ENCODE assay signal across 17 cellular contexts in genomic region chr22:37680191-37680851, GRCh38. TPM values are rescaled to one million over a fixed set of nuclear protein-coding genes. Genes with fewer than 3 reads are reported as not detected.
DNase-seq lines count a peak whose midpoint lies in the region; ATAC-seq and TF ChIP-seq lines count a peak whose summit lies in the region.
"Had no signal": no experiment of that assay in that cellular context is flagged by ENCODE, and none has a peak within 500 bp of the region (broad histone marks: within the 10 kb centered on the region; RNA-seq: fewer than 3 reads in every experiment).

No MANE protein-coding gene starts in this region.

- POLR2A ChIA-PET in SK-N-SH (lab: Yijun Ruan, JAX): interaction anchor here (1.1 to 2.0 kb wide), 4 partner anchors 9 to 46 kb away, joined by 3 to 6 read pairs (median 5); no protein-coding TSS in a partner anchor

- peaks cover 59% of the 10 kb centered on the region for H3F3A ChIP-seq in SK-N-SH (replicated peaks; ENCODE audit: insufficient read depth)

- no peak overlapping the region for H3K4me3 Mint-ChIP-seq in activated naive CD8-positive, alpha-beta T cell treated with anti-CD3 and anti-CD28 coated beads for 36 hours
- H3K4me3 Mint-ChIP-seq in activated naive CD8-positive, alpha-beta T cell treated with anti-CD3 and anti-CD28 coated beads, Interleukin-2, amount 50 U/mL, for 24 hours: no peak overlapping the region
- no peak overlapping the region for H3K4me3 Mint-ChIP-seq in memory B cell
- H3K4me3 Mint-ChIP-seq: activated T-cell treated with anti-CD3 and anti-CD28 coated beads, Interleukin-2, amount 50 U/mL, for 72 hours had no signal

- peaks cover 45% of the 10 kb centered on the region for H4K20me1 ChIP-seq in SK-N-SH (ENCODE audit: insufficient read depth)

- peaks cover 37% of the 10 kb centered on the region for H3K79me2 ChIP-seq in SK-N-SH (ENCODE audit: insufficient read depth)

- CTCF ChIA-PET in SK-N-SH (lab: Yijun Ruan, JAX): interaction anchor here (0.9 to 44.3 kb wide), 13 partner anchors 10 to 119 kb away, joined by 3 to 898 read pairs (median 11); partner anchors contain the start of genes PDXP, SH3BP1 and TRIOBP

- no peaks in the 10 kb centered on the region for H3K9me3 ChIP-seq in SK-N-SH
- H3K9me3 ChIP-seq: neutrophil had no signal

- no peak overlapping the region for H2AFZ ChIP-seq in SK-N-SH (ENCODE audit: low read depth)

- TF ChIP-seq CTCF in SK-N-SH (IDR thresholded peaks at IDR 0.05): no peak

- H3K27me3 ChIP-seq in SK-N-SH (ENCODE audit: insufficient read depth): no peaks in the 10 kb centered on the region
- H3K27me3 ChIP-seq: neutrophil had no signal

- 80% methylated on average over 5 of the region's 7 CpGs for WGBS in SK-N-SH (ENCODE audit: low lambda C conversion rate)

- H3K4me2 ChIP-seq in SK-N-SH: no peak overlapping the region; the same call in 1 of the 2 replicates

- peaks cover 10 to 15% of the 10 kb centered on the region in 2 experiments; a peak in 2 of 4 replicates for H3K4me1 ChIP-seq in SK-N-SH (ENCODE audit: control insufficient read depth in 1 of 2, insufficient read depth in 2 of 2, low read depth in 1 of 2, low read length in 1 of 2)

- no peaks in the 10 kb centered on the region for H3K9me2 ChIP-seq in SK-N-SH

- peaks cover 17 to 29% of the 10 kb centered on the region in 2 experiments for H3K36me3 ChIP-seq in SK-N-SH (replicated peaks in 1 of 2; ENCODE audit: control insufficient read depth in 1 of 2, insufficient read depth in 2 of 2, low read length in 1 of 2)

- no peak overlapping the region for H3K9ac ChIP-seq in SK-N-SH

- no peak overlapping the region for H3K4me3 ChIP-seq in SK-N-SH (ENCODE audit: low read depth in 2 of 2, low read length in 1 of 2)

- H3K27ac Mint-ChIP-seq in activated naive CD8-positive, alpha-beta T cell treated with anti-CD3 and anti-CD28 coated beads for 36 hours: peak overlapping the region; percentile 47
- H3K27ac Mint-ChIP-seq in activated naive CD8-positive, alpha-beta T cell treated with anti-CD3 and anti-CD28 coated beads, Interleukin-2, amount 50 U/mL, for 24 hours: no peak overlapping the region
- peak overlapping the region; percentile 71 for H3K27ac Mint-ChIP-seq in memory B cell

- ATAC-seq in activated naive CD8-positive, alpha-beta T cell treated with anti-CD3 and anti-CD28 coated beads, Interleukin-2, amount 50 U/mL, for 24 hours: no peak
- ATAC-seq in memory B cell (ENCODE audit: low read depth) (no peak), HG03135 (IDR thresholded peaks at IDR 0.05; ENCODE audit: unreplicated experiment) (no peak)
- ATAC-seq: activated T-cell treated with anti-CD3 and anti-CD28 coated beads, Interleukin-2, amount 50 U/mL, for 72 hours; right cardiac atrium had no signal

- H3K4me1 Mint-ChIP-seq in activated naive CD8-positive, alpha-beta T cell treated with anti-CD3 and anti-CD28 coated beads for 36 hours: peaks cover 30% of the 10 kb centered on the region
- peaks cover 40% of the 10 kb centered on the region for H3K4me1 Mint-ChIP-seq in activated naive CD8-positive, alpha-beta T cell treated with anti-CD3 and anti-CD28 coated beads, Interleukin-2, amount 50 U/mL, for 24 hours
- peaks cover 17% of the 10 kb centered on the region for H3K4me1 Mint-ChIP-seq in memory B cell

- no peaks in the 10 kb centered on the region for H3K27me3 Mint-ChIP-seq in activated naive CD8-positive, alpha-beta T cell treated with anti-CD3 and anti-CD28 coated beads for 36 hours
- no peaks in the 10 kb centered on the region for H3K27me3 Mint-ChIP-seq in activated naive CD8-positive, alpha-beta T cell treated with anti-CD3 and anti-CD28 coated beads, Interleukin-2, amount 50 U/mL, for 24 hours
- no peaks in the 10 kb centered on the region for H3K27me3 Mint-ChIP-seq in memory B cell
- H3K27me3 Mint-ChIP-seq: type B pancreatic cell had no signal

- peak overlapping the region in 1 of 2 experiments; percentile 94; a peak in 2 of 4 replicates for H3K27ac ChIP-seq in SK-N-SH (ENCODE audit: low read depth in 2 of 2, low read length in 1 of 2)

- TF ChIP-seq RAD21 in SK-N-SH (IDR thresholded peaks at IDR 0.05; ENCODE audit: low read length): no peak

- no peak for TF ChIP-seq EP300 in SK-N-SH (IDR thresholded peaks at IDR 0.05; ENCODE audit: borderline replicate concordance in 1 of 2, low read depth in 1 of 2, low read length in 1 of 2)

- peaks cover 2% of the 10 kb centered on the region for H3K36me3 Mint-ChIP-seq in activated naive CD8-positive, alpha-beta T cell treated with anti-CD3 and anti-CD28 coated beads for 36 hours
- H3K36me3 Mint-ChIP-seq in activated naive CD8-positive, alpha-beta T cell treated with anti-CD3 and anti-CD28 coated beads, Interleukin-2, amount 50 U/mL, for 24 hours (ENCODE audit: low read depth): peaks cover 5% of the 10 kb centered on the region
- H3K36me3 Mint-ChIP-seq in memory B cell: peaks cover 5% of the 10 kb centered on the region
- H3K36me3 Mint-ChIP-seq: type B pancreatic cell had no signal

- no peak for DNase-seq in activated naive CD8-positive, alpha-beta T cell treated with anti-CD3 and anti-CD28 coated beads for 36 hours
- DNase-seq in activated naive CD8-positive, alpha-beta T cell treated with anti-CD3 and anti-CD28 coated beads, Interleukin-2, amount 50 U/mL, for 24 hours: no peak
- DNase-seq in SK-N-SH: no peak
- no peak for DNase-seq in memory B cell (ENCODE audit: low spot score in 2 of 2)
- no peak for DNase-seq in AG08395 (ENCODE audit: low spot score)
- DNase-seq in stimulated activated CD4-positive, alpha-beta T cell treated with anti-CD3 and anti-CD28 coated beads, Interleukin-2, amount 100 ng/mL, for 24 hours: no peak
- DNase-seq in stimulated activated CD4-positive, alpha-beta T cell treated with anti-CD3 and anti-CD28 coated beads, Interleukin-1b, Interleukin-23, amount 100 ng/mL, for 48 hours: no peak
- DNase-seq: activated T-cell treated with anti-CD3 and anti-CD28 coated beads, Interleukin-2, amount 50 U/mL, for 72 hours; Calu3; central memory CD4-positive, alpha-beta T cell; NCI-H1092 treated with DMSO at 0.1 percent for 48 hours; right cardiac atrium; stimulated activated CD8-positive, alpha-beta memory T cell treated with anti-CD3 and anti-CD28 coated beads, Interleukin-4, amount 100 ng/mL, for 48 hours; T-helper 9 cell had no signal

- H3K9me3 Mint-ChIP-seq in activated naive CD8-positive, alpha-beta T cell treated with anti-CD3 and anti-CD28 coated beads for 36 hours: no peaks in the 10 kb centered on the region
- no peaks in the 10 kb centered on the region for H3K9me3 Mint-ChIP-seq in activated naive CD8-positive, alpha-beta T cell treated with anti-CD3 and anti-CD28 coated beads, Interleukin-2, amount 50 U/mL, for 24 hours
- no peaks in the 10 kb centered on the region for H3K9me3 Mint-ChIP-seq in memory B cell
- H3K9me3 Mint-ChIP-seq: activated T-cell treated with anti-CD3 and anti-CD28 coated beads, Interleukin-2, amount 50 U/mL, for 72 hours; type B pancreatic cell had no signal

TF ChIP-seq in SK-N-SH, 30 proteins besides CTCF, POLR2A, EP300 and RAD21:
- peak; percentile 16 for TF ChIP-seq JUND (IDR thresholded peaks at IDR 0.05)
- TF ChIP-seq POLR2AphosphoS5 (IDR thresholded peaks at IDR 0.05; ENCODE audit: low read depth, low read length): peak; percentile 49; the same call in 1 of the 2 replicates
- TF ChIP-seq, protein P1, sequence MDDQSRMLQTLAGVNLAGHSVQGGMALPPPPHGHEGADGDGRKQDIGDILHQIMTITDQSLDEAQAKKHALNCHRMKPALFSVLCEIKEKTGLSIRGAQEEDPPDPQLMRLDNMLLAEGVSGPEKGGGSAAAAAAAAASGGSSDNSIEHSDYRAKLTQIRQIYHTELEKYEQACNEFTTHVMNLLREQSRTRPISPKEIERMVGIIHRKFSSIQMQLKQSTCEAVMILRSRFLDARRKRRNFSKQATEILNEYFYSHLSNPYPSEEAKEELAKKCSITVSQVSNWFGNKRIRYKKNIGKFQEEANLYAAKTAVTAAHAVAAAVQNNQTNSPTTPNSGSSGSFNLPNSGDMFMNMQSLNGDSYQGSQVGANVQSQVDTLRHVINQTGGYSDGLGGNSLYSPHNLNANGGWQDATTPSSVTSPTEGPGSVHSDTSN (IDR thresholded peaks at IDR 0.05): 0 out of 2 replicates have a peak, but pooled peaks have one; percentile 18
- no peak for TF ChIP-seq RCOR1 (IDR thresholded peaks at IDR 0.05; ENCODE audit: low read length)

RNA-seq across cellular contexts. Expression of gene LGALS1, which starts 4.9 kb away (rescaled TPM):
- 100 to 1,000 TPM; 166 to 171 TPM for total RNA-seq in activated naive CD8-positive, alpha-beta T cell treated with anti-CD3 and anti-CD28 coated beads for 36 hours
- polyA plus RNA-seq in SK-N-SH (2012; rRNA removed): 9,680 and 12,045 TPM in 2 replicates
- polyA plus RNA-seq in SK-N-SH (2012; cell fraction: cytosol; rRNA removed): 4,725 and 6,471 TPM in 2 replicates
- polyA plus RNA-seq in SK-N-SH (2012; cell fraction: nucleus; rRNA removed): 4,064 and 4,989 TPM in 2 replicates

RNA-seq across cellular contexts. Expression of gene NOL12, which starts 5.8 kb away (rescaled TPM):
- 10 to 100 TPM; 50.0 to 50.8 TPM for total RNA-seq in activated naive CD8-positive, alpha-beta T cell treated with anti-CD3 and anti-CD28 coated beads for 36 hours
- polyA plus RNA-seq in SK-N-SH (2012; rRNA removed): 48.2 and 52.2 TPM in 2 replicates
- 40.0 and 45.5 TPM in 2 replicates for polyA plus RNA-seq in SK-N-SH (2012; cell fraction: cytosol; rRNA removed)
- 141 and 151 TPM in 2 replicates for polyA plus RNA-seq in SK-N-SH (2012; cell fraction: nucleus; rRNA removed)

RNA-seq across cellular contexts. Expression of gene TRIOBP, which starts 16.5 kb away (rescaled TPM):
- total RNA-seq in activated naive CD8-positive, alpha-beta T cell treated with anti-CD3 and anti-CD28 coated beads for 36 hours: 10 to 100 TPM; 19.7 to 20.8 TPM
- polyA plus RNA-seq in SK-N-SH (2012; rRNA removed): 43.6 and 47.3 TPM in 2 replicates
- polyA plus RNA-seq in SK-N-SH (2012; cell fraction: cytosol; rRNA removed): 23.6 and 36.7 TPM in 2 replicates
- polyA plus RNA-seq in SK-N-SH (2012; cell fraction: nucleus; rRNA removed): 51.7 and 58.8 TPM in 2 replicates

RNA-seq across cellular contexts. Expression of gene PDXP, which starts 21.8 kb away (rescaled TPM):
- 10 to 100 TPM; 41.4 to 42.5 TPM for total RNA-seq in activated naive CD8-positive, alpha-beta T cell treated with anti-CD3 and anti-CD28 coated beads for 36 hours
- 22.5 and 24.5 TPM in 2 replicates for polyA plus RNA-seq in SK-N-SH (2012; rRNA removed)
- polyA plus RNA-seq in SK-N-SH (2012; cell fraction: cytosol; rRNA removed): 13.3 and 20.5 TPM in 2 replicates
- polyA plus RNA-seq in SK-N-SH (2012; cell fraction: nucleus; rRNA removed): 7.5 and 7.9 TPM in 2 replicates

RNA-seq across cellular contexts. Expression of gene SH3BP1, which starts 40.9 kb away (rescaled TPM):
- 100 to 1,000 TPM in 1 of 2 experiments, 10 to 100 TPM in 1; 90.8 to 103 TPM for total RNA-seq in activated naive CD8-positive, alpha-beta T cell treated with anti-CD3 and anti-CD28 coated beads for 36 hours
- polyA plus RNA-seq in SK-N-SH (2012; rRNA removed): 8.6 and 8.9 TPM in 2 replicates
- 5.9 and 10.2 TPM in 2 replicates for polyA plus RNA-seq in SK-N-SH (2012; cell fraction: cytosol; rRNA removed)
- polyA plus RNA-seq in SK-N-SH (2012; cell fraction: nucleus; rRNA removed): 28.2 and 29.7 TPM in 2 replicates
